ENCODE assay signal across 12 cellular contexts in the genomic region with DNA sequence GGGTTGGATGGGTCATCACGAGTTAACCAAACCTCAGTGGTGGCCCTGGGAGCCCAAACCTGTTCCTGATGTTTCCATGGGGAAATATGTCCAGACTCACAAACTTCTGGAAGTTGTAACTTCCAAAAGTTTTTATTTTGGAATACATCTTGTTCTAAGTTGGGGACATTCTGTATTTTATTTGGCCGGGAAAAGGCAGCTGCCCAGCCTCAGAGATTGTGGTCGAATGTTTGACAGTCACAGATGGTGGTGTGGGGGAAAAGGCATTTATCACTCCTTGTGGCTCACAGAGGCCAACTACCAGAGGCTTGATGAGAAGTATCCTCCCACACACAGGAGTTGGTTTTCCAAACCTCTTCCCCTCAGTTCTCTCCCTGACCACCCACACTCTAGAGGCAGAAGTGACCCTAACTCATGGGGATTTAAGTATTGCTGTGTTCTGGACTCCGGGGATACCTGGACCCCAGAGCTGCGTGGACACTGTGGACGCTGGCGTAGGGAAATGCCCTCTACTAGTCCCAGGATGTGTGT.
DNase-seq lines count a peak whose midpoint lies in the region; ATAC-seq and TF ChIP-seq lines count a peak whose summit lies in the region.
"Had no signal": no experiment of that assay in that cellular context is flagged by ENCODE, and none has a peak within 500 bp of the region (broad histone marks: within the 10 kb centered on the region; RNA-seq: fewer than 3 reads in every experiment).

No MANE protein-coding gene starts in this region.

- CTCF ChIA-PET in activated naive CD4-positive, alpha-beta T cell treated with anti-CD3 and anti-CD28 coated beads, Interleukin-2, amount 10 ng/mL, durations not matched to agents 7 days and 5 days (lab: Charles Lee) = no interaction called here

- ATAC-seq in stimulated activated naive CD8-positive, alpha-beta T cell treated with anti-CD3 and anti-CD28 coated beads, Interleukin-15, Interleukin-2, amounts not matched to agents 100 U/mL and 50 U/mL, for 24 hours = no peak
- ATAC-seq: left lobe of liver had no signal

- no peaks in the 10 kb centered on the region for H3K27me3 ChIP-seq in fibroblast of lung (ENCODE audit: control insufficient read depth, insufficient read depth, low read length)

- H3K36me3 Mint-ChIP-seq in stimulated activated naive CD8-positive, alpha-beta T cell treated with anti-CD3 and anti-CD28 coated beads, Interleukin-15, Interleukin-2, amounts not matched to agents 100 ng/mL and 50 ng/mL, for 24 hours (ENCODE audit: low read depth) = no peaks in the 10 kb centered on the region
- no peaks in the 10 kb centered on the region for H3K36me3 Mint-ChIP-seq in nephron (ENCODE audit: low read depth)
- H3K36me3 Mint-ChIP-seq in activated naive CD4-positive, alpha-beta T cell treated with anti-CD3 and anti-CD28 coated beads, Interleukin-2, amount 10 ng/mL, durations not matched to agents 7 days and 5 days = peaks cover 5% of the 10 kb centered on the region

- H3K4me2 ChIP-seq in fibroblast of lung (ENCODE audit: extremely low read depth, insufficient read depth, low read length) = no peak overlapping the region

- no peak overlapping the region for H3K9ac ChIP-seq in fibroblast of lung (ENCODE audit: insufficient read depth, low read length)

- no peaks in the 10 kb centered on the region for H3K9me3 ChIP-seq in fibroblast of lung (ENCODE audit: control insufficient read depth, insufficient read depth, low read depth, low read length)

- H3K4me1 ChIP-seq in fibroblast of lung (ENCODE audit: control insufficient read depth, extremely low read depth, insufficient read depth, low read length) = peaks cover 9% of the 10 kb centered on the region

- no peaks in the 10 kb centered on the region for H4K20me1 ChIP-seq in fibroblast of lung (ENCODE audit: control insufficient read depth, extremely low read depth, insufficient read depth, low read length)

- H3K27ac Mint-ChIP-seq in stimulated activated naive CD8-positive, alpha-beta T cell treated with anti-CD3 and anti-CD28 coated beads, Interleukin-15, Interleukin-2, amounts not matched to agents 100 ng/mL and 50 ng/mL, for 24 hours = peak overlapping the region; percentile 69
- peak overlapping the region; percentile 75 to 98 (median 96) for H3K27ac Mint-ChIP-seq in nephron
- H3K27ac Mint-ChIP-seq in activated naive CD4-positive, alpha-beta T cell treated with anti-CD3 and anti-CD28 coated beads, Interleukin-2, amount 10 ng/mL, durations not matched to agents 7 days and 5 days = no peak overlapping the region

- no peak for DNase-seq in stimulated activated naive CD8-positive, alpha-beta T cell treated with anti-CD3 and anti-CD28 coated beads, Interleukin-15, Interleukin-2, amounts not matched to agents 100 U/mL and 50 U/mL, for 24 hours
- DNase-seq in fibroblast of lung (ENCODE audit: low read depth in 2 of 2) = peak; percentile 90 to 91
- no peak for DNase-seq in stimulated activated CD4-positive, alpha-beta T cell treated with anti-CD3 and anti-CD28 coated beads, Interleukin-2, amount 100 ng/mL, for 24 hours
- DNase-seq in NCI-H187 (lab: John Stamatoyannopoulos, UW) = no peak
- no peak for DNase-seq in activated naive CD4-positive, alpha-beta T cell treated with anti-CD3 and anti-CD28 coated beads, Interleukin-2, amount 10 ng/mL, durations not matched to agents 7 days and 5 days
- DNase-seq in NCI-H2029 treated with DMSO at 0.1 percent for 48 hours (lab: John Stamatoyannopoulos, UW) = no peak
- DNase-seq: activated CD8-positive, alpha-beta memory T cell treated with anti-CD3 and anti-CD28 coated beads, Interleukin-2, amount 50 U/mL, for 48 hours; NCI-H1436; SHP77 had no signal

- no peak overlapping the region for H2AFZ ChIP-seq in fibroblast of lung (ENCODE audit: low read length)

- H3K4me1 Mint-ChIP-seq in stimulated activated naive CD8-positive, alpha-beta T cell treated with anti-CD3 and anti-CD28 coated beads, Interleukin-15, Interleukin-2, amounts not matched to agents 100 ng/mL and 50 ng/mL, for 24 hours (ENCODE audit: low read depth) = no peaks in the 10 kb centered on the region
- H3K4me1 Mint-ChIP-seq in nephron = peaks cover 70% of the 10 kb centered on the region
- H3K4me1 Mint-ChIP-seq in activated naive CD4-positive, alpha-beta T cell treated with anti-CD3 and anti-CD28 coated beads, Interleukin-2, amount 10 ng/mL, durations not matched to agents 7 days and 5 days = peaks cover 64% of the 10 kb centered on the region

- H3K79me2 ChIP-seq in fibroblast of lung (ENCODE audit: control insufficient read depth, insufficient read depth, low read length) = no peaks in the 10 kb centered on the region

- TF ChIP-seq CTCF in fibroblast of lung (conservative IDR thresholded peaks at IDR 0.05 in 1 of 2, IDR thresholded peaks at IDR 0.05 in 1 of 2; ENCODE audit: low read depth in 1 of 2, low read length in 2 of 2) (no peak), nephron (IDR thresholded peaks at IDR 0.05; ENCODE audit: unreplicated experiment in 3 of 3) (no peak)

- H3K9me3 Mint-ChIP-seq in stimulated activated naive CD8-positive, alpha-beta T cell treated with anti-CD3 and anti-CD28 coated beads, Interleukin-15, Interleukin-2, amounts not matched to agents 100 ng/mL and 50 ng/mL, for 24 hours = no peaks in the 10 kb centered on the region
- H3K9me3 Mint-ChIP-seq in nephron = no peaks in the 10 kb centered on the region
- peaks cover 8% of the 10 kb centered on the region for H3K9me3 Mint-ChIP-seq in activated naive CD4-positive, alpha-beta T cell treated with anti-CD3 and anti-CD28 coated beads, Interleukin-2, amount 10 ng/mL, durations not matched to agents 7 days and 5 days

- no peak overlapping the region for H3K27ac ChIP-seq in fibroblast of lung (ENCODE audit: insufficient read depth, low read length)

- no peaks in the 10 kb centered on the region for H3K36me3 ChIP-seq in fibroblast of lung (ENCODE audit: control insufficient read depth, insufficient read depth, low read length)

- H3K4me3 Mint-ChIP-seq in stimulated activated naive CD8-positive, alpha-beta T cell treated with anti-CD3 and anti-CD28 coated beads, Interleukin-15, Interleukin-2, amounts not matched to agents 100 ng/mL and 50 ng/mL, for 24 hours = peak overlapping the region; percentile 4
- H3K4me3 Mint-ChIP-seq in nephron = peak overlapping the region; percentile 11 to 37 (median 33)
- H3K4me3 Mint-ChIP-seq in activated naive CD4-positive, alpha-beta T cell treated with anti-CD3 and anti-CD28 coated beads, Interleukin-2, amount 10 ng/mL, durations not matched to agents 7 days and 5 days = no peak overlapping the region

- no peaks in the 10 kb centered on the region for H3K27me3 Mint-ChIP-seq in stimulated activated naive CD8-positive, alpha-beta T cell treated with anti-CD3 and anti-CD28 coated beads, Interleukin-15, Interleukin-2, amounts not matched to agents 100 ng/mL and 50 ng/mL, for 24 hours
- peaks cover 9% of the 10 kb centered on the region for H3K27me3 Mint-ChIP-seq in nephron (ENCODE audit: low read depth)
- peaks cover 9% of the 10 kb centered on the region for H3K27me3 Mint-ChIP-seq in activated naive CD4-positive, alpha-beta T cell treated with anti-CD3 and anti-CD28 coated beads, Interleukin-2, amount 10 ng/mL, durations not matched to agents 7 days and 5 days

- no peak overlapping the region for H3K4me3 ChIP-seq in fibroblast of lung (replicated peaks in 1 of 4; ENCODE audit: control extremely low read depth in 1 of 4, insufficient read depth in 1 of 4, low read depth in 3 of 4, low read length in 4 of 4)

Comparison
In these comparisons a context has a peak if more than half of its experiments do, and no peak if none do; other contexts are left out.
1. DNase-seq: peak in fibroblast of lung (2 of 2); none in stimulated activated naive CD8-positive, alpha-beta T cell treated with anti-CD3 and anti-CD28 coated beads, Interleukin-15, Interleukin-2, amounts not matched to agents 100 U/mL and 50 U/mL, for 24 hours (single experiment), stimulated activated CD4-positive, alpha-beta T cell treated with anti-CD3 and anti-CD28 coated beads, Interleukin-2, amount 100 ng/mL, for 24 hours (0 of 2), NCI-H187 (0 of 2), activated naive CD4-positive, alpha-beta T cell treated with anti-CD3 and anti-CD28 coated beads, Interleukin-2, amount 10 ng/mL, durations not matched to agents 7 days and 5 days (single experiment) and NCI-H2029 treated with DMSO at 0.1 percent for 48 hours (single experiment).